8 cellular contexts compared by ENCODE assay signal in genomic region chr7:17939111-17939669, GRCh38. TPM values are rescaled to one million over a fixed set of nuclear protein-coding genes. Genes with fewer than 3 reads are reported as not detected.
A peak's percentile ranks its signal among the peaks of the same experiment; 100 is the strongest.
DNase-seq lines count a peak whose midpoint lies in the region; ATAC-seq, FAIRE-seq and TF ChIP-seq lines count a peak whose summit lies in the region.

No MANE protein-coding gene starts in this region.

- FAIRE-seq in frontal cortex (lab: Jason Lieb, UNC) = no peak

- intact Hi-C loops in body of pancreas (cut with DNase I) = no loop called here

- H3K9me3 ChIP-seq in body of pancreas = no peaks in the 10 kb centered on the region
- no peaks in the 10 kb centered on the region for H3K9me3 ChIP-seq in subcutaneous abdominal adipose tissue (ENCODE audit: control insufficient read depth in 5 of 5, low read length in 5 of 5)

- H3K36me3 ChIP-seq in body of pancreas (replicated peaks in 1 of 2; ENCODE audit: insufficient read depth in 1 of 2, low read depth in 2 of 2) = no peaks in the 10 kb centered on the region
- H3K36me3 ChIP-seq in subcutaneous abdominal adipose tissue (ENCODE audit: control insufficient read depth in 5 of 5, insufficient read depth in 5 of 5, low read length in 5 of 5) = no peaks in the 10 kb centered on the region

- no peak for ATAC-seq in body of pancreas

- no peak for TF ChIP-seq CTCF in body of pancreas (IDR thresholded peaks at IDR 0.05)

- H3K27me3 ChIP-seq in body of pancreas (no peaks in the 10 kb centered on the region), layer of hippocampus (ENCODE audit: control insufficient read depth, insufficient read depth, low read length) (no peaks in the 10 kb centered on the region), subcutaneous abdominal adipose tissue (ENCODE audit: control insufficient read depth in 5 of 5, insufficient read depth in 4 of 5, low read length in 5 of 5) (no peaks in the 10 kb centered on the region)

- no peak for TF ChIP-seq POLR2A in body of pancreas (IDR thresholded peaks at IDR 0.05)

- DNase-seq in NCI-H1092 treated with DMSO at 0.1 percent for 48 hours (lab: John Stamatoyannopoulos, UW) (peak; percentile 41), NCI-H1092 (lab: John Stamatoyannopoulos, UW) (no peak), NCI-H69 (lab: John Stamatoyannopoulos, UW) (peak; percentile 78), body of pancreas (peak in 1 of 4 donors; percentile 10), frontal cortex (ENCODE audit: low spot score in 2 of 2) (no peak)
- no peak for DNase-seq in activated CD8-positive, alpha-beta memory T cell treated with anti-CD3 and anti-CD28 coated beads, Interleukin-2, amount 50 U/mL, for 4 hours

- WGBS in body of pancreas, 2 donors = 2% methylated on average over 9 of the region's 9 CpGs

- H3K27ac ChIP-seq in body of pancreas (peak overlapping the region; percentile 92 to 95 (median 94)), layer of hippocampus (ENCODE audit: low read depth, low read length) (peak overlapping the region; percentile 89), subcutaneous abdominal adipose tissue (ENCODE audit: low read depth, low read length) (peak overlapping the region; percentile 99)

- peak overlapping the region; percentile 82 to 95 for H3K4me3 ChIP-seq in body of pancreas
- H3K4me3 ChIP-seq in subcutaneous abdominal adipose tissue (ENCODE audit: low read depth in 1 of 5, low read length in 5 of 5) = peak overlapping the region; percentile 84 to 97 (median 96)

- peaks cover 17% of the 10 kb centered on the region for H3K4me1 ChIP-seq in body of pancreas
- H3K4me1 ChIP-seq in subcutaneous abdominal adipose tissue (ENCODE audit: control insufficient read depth in 5 of 5, insufficient read depth in 5 of 5, low read length in 5 of 5) = peaks cover 3 to 36% (median 31%) of the 10 kb centered on the region in 5 donors

- peak overlapping the region; percentile 96 to 100 (median 98) for H3K9ac ChIP-seq in subcutaneous abdominal adipose tissue (ENCODE audit: low read length in 5 of 5)

RNA-seq across cellular contexts. Expression of gene SNX13, which starts 1.1 kb away (rescaled TPM):
- total RNA-seq in body of pancreas = 10 to 100 TPM; 23.1 to 61.0 TPM
- total RNA-seq in frontal cortex = 66.0 TPM

Comparison
In these comparisons a context has a peak if more than half of its experiments do, and no peak if none do; other contexts are left out.
1. DNase-seq: peak in NCI-H1092 treated with DMSO at 0.1 percent for 48 hours (single experiment) and NCI-H69 (single experiment); none in NCI-H1092 (single experiment), frontal cortex (0 of 2) and activated CD8-positive, alpha-beta memory T cell treated with anti-CD3 and anti-CD28 coated beads, Interleukin-2, amount 50 U/mL, for 4 hours (single experiment).
2. Peak in every context shown above with its lines, with median percentiles within 50 percentile points of each other: H3K27ac ChIP-seq.